17 cellular contexts compared by ENCODE assay signal in genomic region chr12:43316506-43316905, GRCh38.
DNase-seq lines count a peak whose midpoint lies in the region; ATAC-seq, FAIRE-seq and TF ChIP-seq lines count a peak whose summit lies in the region.
"Had no signal": no experiment of that assay in that cellular context is flagged by ENCODE, and none has a peak within 500 bp of the region (broad histone marks: within the 10 kb centered on the region; RNA-seq: fewer than 3 reads in every experiment).

No MANE protein-coding gene starts in this region.

- no peak overlapping the region for H3K4me3 ChIP-seq in HepG2 (replicated peaks in 1 of 3; ENCODE audit: insufficient read depth in 1 of 3, low read depth in 2 of 3, low read length in 3 of 3)

- peak; percentile 70 for DNase-seq in amniotic epithelial cell (ENCODE audit: low read depth)
- peak; percentile 4 for DNase-seq in fibroblast of gingiva (ENCODE audit: low read depth)
- no peak for DNase-seq in nephron progenitor cell
- no peak for DNase-seq in HepG2 (ENCODE audit: low spot score)
- DNase-seq in T-helper 2 cell treated with Interferon-gamma antibody and Interleukin-4, amounts not matched to agents 5 μg/mL and 100 μg/mL, for 36 hours (ENCODE audit: low spot score) = no peak
- DNase-seq: CD4-positive, CD25-positive, alpha-beta regulatory T cell; EL; GF-D8; H7; Kasumi-1; NCI-H1694 treated with DMSO at 0.1 percent for 48 hours; NCI-H2081 treated with DMSO at 0.1 percent for 48 hours; NCI-H446; NCI-H526; Right ventricle myocardium superior had no signal

- peaks cover 30% of the 10 kb centered on the region for H3K4me1 Mint-ChIP-seq in nephron progenitor cell
- H3K4me1 Mint-ChIP-seq in T-helper 2 cell treated with Interferon-gamma antibody and Interleukin-4, amounts not matched to agents 5 μg/mL and 100 μg/mL, for 36 hours (ENCODE audit: low read depth) = no peaks in the 10 kb centered on the region
- H3K4me1 Mint-ChIP-seq: CD4-positive, CD25-positive, alpha-beta regulatory T cell had no signal

- H3K27ac Mint-ChIP-seq in nephron progenitor cell = peak overlapping the region; percentile 79
- no peak overlapping the region for H3K27ac Mint-ChIP-seq in T-helper 2 cell treated with Interferon-gamma antibody and Interleukin-4, amounts not matched to agents 5 μg/mL and 100 μg/mL, for 36 hours
- H3K27ac Mint-ChIP-seq: CD4-positive, CD25-positive, alpha-beta regulatory T cell had no signal

- H3K9me3 Mint-ChIP-seq in nephron progenitor cell = peaks cover 3% of the 10 kb centered on the region
- H3K9me3 Mint-ChIP-seq in T-helper 2 cell treated with Interferon-gamma antibody and Interleukin-4, amounts not matched to agents 5 μg/mL and 100 μg/mL, for 36 hours = no peaks in the 10 kb centered on the region

- no peak for TF ChIP-seq POLR2A in HepG2 (IDR thresholded peaks at IDR 0.05; ENCODE audit: insufficient read depth in 1 of 2, low read depth in 2 of 2, low read length in 2 of 2)

- no peaks in the 10 kb centered on the region for H3K4me1 ChIP-seq in HepG2 (ENCODE audit: insufficient read depth, low read length)

- H4K20me1 ChIP-seq in HepG2 (ENCODE audit: insufficient read depth, low read length) = no peaks in the 10 kb centered on the region

- H3K9ac ChIP-seq in HepG2 (ENCODE audit: insufficient read depth, low read depth, low read length) = no peak overlapping the region

- no peak for ATAC-seq in HepG2
- no peak for ATAC-seq in GM21390 (IDR thresholded peaks at IDR 0.05; ENCODE audit: unreplicated experiment)
- no peak for ATAC-seq in GM18867 (IDR thresholded peaks at IDR 0.05; ENCODE audit: unreplicated experiment)

- no peaks in the 10 kb centered on the region for H3K36me3 ChIP-seq in HepG2 (replicated peaks in 1 of 2; ENCODE audit: control insufficient read depth in 1 of 2, insufficient read depth in 2 of 2, low read length in 2 of 2)

- H3K27me3 ChIP-seq in HepG2 (ENCODE audit: control insufficient read depth in 1 of 2, insufficient read depth in 2 of 2, low read length in 2 of 2) = no peaks in the 10 kb centered on the region

- no peak overlapping the region for H3K4me3 Mint-ChIP-seq in nephron progenitor cell
- no peak overlapping the region for H3K4me3 Mint-ChIP-seq in T-helper 2 cell treated with Interferon-gamma antibody and Interleukin-4, amounts not matched to agents 5 μg/mL and 100 μg/mL, for 36 hours
- H3K4me3 Mint-ChIP-seq: CD4-positive, CD25-positive, alpha-beta regulatory T cell had no signal

- POLR2A ChIA-PET in HepG2 (lab: Yijun Ruan, JAX) = no interaction called here

- TF ChIP-seq EP300 in HepG2 (IDR thresholded peaks at IDR 0.05; ENCODE audit: low read depth in 2 of 2, low read length in 2 of 2) (no peak), HepG2 (CRISPR knock-in tag; IDR thresholded peaks at IDR 0.05; ENCODE audit: borderline replicate concordance) (no peak)

- in situ Hi-C loops in HepG2 (cut with HindIII; ENCODE audit: extremely low pct_ligation_motif_present, low pct_unique_long_range_greater_than_20kb) = no loop called here

- no peaks in the 10 kb centered on the region for H3K79me2 ChIP-seq in HepG2 (ENCODE audit: insufficient read depth, low read length)

- CTCF ChIA-PET in HepG2 (lab: Yijun Ruan, JAX; ENCODE audit: low intra/inter-chr PET ratio, low total read pairs) = no interaction called here

- no peak overlapping the region for H3K27ac ChIP-seq in HepG2 (ENCODE audit: extremely low read length, insufficient read depth, low read length)

- no TSS peak for BruUV-seq in HepG2 (replicated peaks; lab: Mats Ljungman, UMichigan)

- H3K36me3 Mint-ChIP-seq in nephron progenitor cell (ENCODE audit: low read depth) = peaks cover 6% of the 10 kb centered on the region
- no peaks in the 10 kb centered on the region for H3K36me3 Mint-ChIP-seq in T-helper 2 cell treated with Interferon-gamma antibody and Interleukin-4, amounts not matched to agents 5 μg/mL and 100 μg/mL, for 36 hours (ENCODE audit: low read depth)
- H3K36me3 Mint-ChIP-seq: CD4-positive, CD25-positive, alpha-beta regulatory T cell had no signal

- TF ChIP-seq RAD21 in HepG2 (CRISPR knock-in tag; IDR thresholded peaks at IDR 0.05) = no peak

- no peaks in the 10 kb centered on the region for H3K27me3 Mint-ChIP-seq in nephron progenitor cell (ENCODE audit: low read depth, poor library complexity)
- no peaks in the 10 kb centered on the region for H3K27me3 Mint-ChIP-seq in T-helper 2 cell treated with Interferon-gamma antibody and Interleukin-4, amounts not matched to agents 5 μg/mL and 100 μg/mL, for 36 hours (ENCODE audit: low read depth)
- H3K27me3 Mint-ChIP-seq: CD4-positive, CD25-positive, alpha-beta regulatory T cell had no signal

- no peak overlapping the region for H2AFZ ChIP-seq in HepG2 (ENCODE audit: low read length)

- H3K9me3 ChIP-seq in HepG2 (ENCODE audit: low read length) = no peaks in the 10 kb centered on the region

- 0% methylated on average over 1 of the region's 1 CpG for WGBS in HepG2 (ENCODE audit: low lambda C conversion rate)

- intact Hi-C loops in HepG2 (cut with micrococcal nuclease; ENCODE audit: unreplicated experiment) = no loop called here

- TF ChIP-seq CTCF in nephron progenitor cell (IDR thresholded peaks at IDR 0.05) = no peak
- no peak for TF ChIP-seq CTCF in HepG2 (CRISPR knock-in tag; IDR thresholded peaks at IDR 0.05)

- no peak for FAIRE-seq in HepG2 (lab: Jason Lieb, UNC)

- H3K4me2 ChIP-seq in HepG2 (ENCODE audit: low read depth, low read length) = no peak overlapping the region

TF ChIP-seq in HepG2, 621 proteins besides CTCF, POLR2A, EP300 and RAD21:
- TF ChIP-seq NR2C2 (CRISPR knock-in tag; IDR thresholded peaks at IDR 0.05; ENCODE audit: borderline replicate concordance) = no peak
- TF ChIP-seq NRL (CRISPR knock-in tag; IDR thresholded peaks at IDR 0.05; ENCODE audit: borderline replicate concordance) = no peak
- TF ChIP-seq REST (IDR thresholded peaks at IDR 0.05; ENCODE audit: borderline replicate concordance in 1 of 2, low read depth in 1 of 2, low read length in 2 of 2) = no peak
- no peak for TF ChIP-seq ETV5 (CRISPR knock-in tag; IDR thresholded peaks at IDR 0.05; ENCODE audit: borderline replicate concordance)
- no peak for TF ChIP-seq E2F5 (CRISPR knock-in tag; conservative IDR thresholded peaks at IDR 0.05)
- TF ChIP-seq DMTF1 (CRISPR knock-in tag; IDR thresholded peaks at IDR 0.05) = no peak
- no peak for TF ChIP-seq CEBPG (CRISPR knock-in tag; IDR thresholded peaks at IDR 0.05)
- no peak for TF ChIP-seq EZH2 (conservative IDR thresholded peaks at IDR 0.05; ENCODE audit: low read depth, low read length)

Comparison
In these comparisons a context has a peak if more than half of its experiments do, and no peak if none do; other contexts are left out.
1. DNase-seq: peak in amniotic epithelial cell (single experiment) and fibroblast of gingiva (single experiment); none in nephron progenitor cell (single experiment), HepG2 (single experiment) and T-helper 2 cell treated with Interferon-gamma antibody and Interleukin-4, amounts not matched to agents 5 μg/mL and 100 μg/mL, for 36 hours (single experiment).